ENCODE assay signal across 13 cellular contexts in the genomic region with DNA sequence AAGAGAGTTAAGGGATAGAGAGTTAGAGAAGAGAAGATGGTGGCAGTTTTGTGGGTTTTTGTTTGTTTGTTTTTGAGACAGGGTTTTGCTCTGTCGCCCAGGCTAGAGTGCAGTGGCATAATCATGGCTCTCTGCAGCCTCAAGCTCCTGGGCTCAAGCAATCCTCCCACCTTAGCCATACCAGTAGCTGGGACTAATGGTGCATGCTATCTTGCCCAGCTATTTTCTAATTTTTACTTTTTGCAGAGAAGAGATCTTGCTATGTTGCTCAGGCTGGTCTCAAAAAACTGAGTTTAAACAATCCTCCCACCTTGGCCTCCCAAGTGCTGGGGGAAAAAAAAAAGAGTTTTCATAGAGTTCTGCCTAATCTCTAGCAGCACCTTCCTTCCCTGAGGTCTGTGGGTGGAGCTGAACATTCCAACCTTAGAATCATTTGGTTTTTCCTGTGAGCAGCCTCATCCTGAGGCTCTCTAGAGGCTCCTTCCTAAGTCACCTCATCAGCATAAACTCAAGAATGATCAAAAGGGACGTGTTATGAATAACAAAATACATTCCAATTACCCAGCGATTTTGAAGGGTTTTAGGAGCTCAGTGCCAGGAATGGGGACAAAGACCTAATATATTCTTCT.
"Had no signal": no experiment of that assay in that cellular context is flagged by ENCODE, and none has a peak within 500 bp of the region (broad histone marks: within the 10 kb centered on the region; RNA-seq: fewer than 3 reads in every experiment).

No MANE protein-coding gene starts in this region.

- H3K9me3 Mint-ChIP-seq: memory B cell; T-helper 2 cell treated with Interferon-gamma antibody and Interleukin-4, amounts not matched to agents 5 μg/mL and 100 μg/mL, for 36 hours had no signal

- H3K36me3 Mint-ChIP-seq: memory B cell; stimulated activated effector memory CD8-positive, alpha-beta T cell treated with anti-CD3 and anti-CD28 coated beads, Interleukin-12 subunit alpha, Interleukin-12 subunit beta, amount 100 ng/mL, for 72 hours had no signal

- H3K4me3 Mint-ChIP-seq: memory B cell; stimulated activated effector memory CD8-positive, alpha-beta T cell treated with anti-CD3 and anti-CD28 coated beads, Interleukin-12 subunit alpha, Interleukin-12 subunit beta, amount 100 ng/mL, for 72 hours; T-helper 2 cell treated with Interferon-gamma antibody and Interleukin-4, amounts not matched to agents 5 μg/mL and 100 μg/mL, for 36 hours had no signal

- H3K36me3 ChIP-seq: adrenal gland, gastrocnemius medialis, left ventricle myocardium inferior, ovary, thoracic aorta had no signal

- DNase-seq: activated CD4-positive, alpha-beta T cell treated with anti-CD3 and anti-CD28 coated beads, Interleukin-2, amount 50 U/mL, for 4 hours; activated CD4-positive, CD25-positive, alpha-beta regulatory T cell treated with anti-CD3 and anti-CD28 coated beads, Interleukin-2, amount 50 U/mL, for 72 hours; activated naive CD4-positive, alpha-beta T cell treated with anti-CD3 and anti-CD28 coated beads, Interleukin-2, amount 50 U/mL, for 16 hours; adrenal gland; caudate nucleus; effector CD4-positive, alpha-beta T cell; gastrocnemius medialis; left ventricle myocardium inferior; ovary had no signal

- H3K27ac ChIP-seq: adrenal gland, gastrocnemius medialis, left ventricle myocardium inferior, ovary, thoracic aorta had no signal

- ATAC-seq: gastrocnemius medialis; stimulated activated effector memory CD8-positive, alpha-beta T cell treated with anti-CD3 and anti-CD28 coated beads, Interleukin-12 subunit alpha, Interleukin-12 subunit beta, amount 100 ng/mL, for 72 hours had no signal

- H3K4me1 ChIP-seq: adrenal gland, gastrocnemius medialis, left ventricle myocardium inferior had no signal

- H3K4me3 ChIP-seq: adrenal gland, gastrocnemius medialis, left ventricle myocardium inferior, ovary, thoracic aorta had no signal

- H3K9me3 ChIP-seq: adrenal gland, gastrocnemius medialis, left ventricle myocardium inferior, ovary, thoracic aorta had no signal

- H3K27me3 ChIP-seq: adrenal gland, gastrocnemius medialis, ovary had no signal

- H3K4me1 Mint-ChIP-seq: memory B cell; stimulated activated effector memory CD8-positive, alpha-beta T cell treated with anti-CD3 and anti-CD28 coated beads, Interleukin-12 subunit alpha, Interleukin-12 subunit beta, amount 100 ng/mL, for 72 hours had no signal

- H3K27ac Mint-ChIP-seq: memory B cell; stimulated activated effector memory CD8-positive, alpha-beta T cell treated with anti-CD3 and anti-CD28 coated beads, Interleukin-12 subunit alpha, Interleukin-12 subunit beta, amount 100 ng/mL, for 72 hours; T-helper 2 cell treated with Interferon-gamma antibody and Interleukin-4, amounts not matched to agents 5 μg/mL and 100 μg/mL, for 36 hours had no signal
